Comparison of ENCODE assay signal across 12 cellular contexts in genomic region chr1:83901547-83902155, GRCh38.
DNase-seq lines count a peak whose midpoint lies in the region; ATAC-seq, FAIRE-seq and TF ChIP-seq lines count a peak whose summit lies in the region.
"Had no signal": no experiment of that assay in that cellular context is flagged by ENCODE, and none has a peak within 500 bp of the region (broad histone marks: within the 10 kb centered on the region; RNA-seq: fewer than 3 reads in every experiment).

No MANE protein-coding gene starts in this region.

- H3K9me3 ChIP-seq in K562 (replicated peaks; ENCODE audit: control insufficient read depth, insufficient read depth, low read depth, low read length), result no peaks in the 10 kb centered on the region
- H3K9me3 ChIP-seq in right lobe of liver, result no peaks in the 10 kb centered on the region
- H3K9me3 ChIP-seq: thoracic aorta had no signal

- DNase-seq in COLO668 (lab: John Stamatoyannopoulos, UW; ENCODE audit: unreplicated experiment) (peak; percentile 63), M059J (ENCODE audit: low read depth) (peak; percentile 87), K562 (ENCODE audit: extremely low read depth in 1 of 4, low spot score in 3 of 4) (peak in 2 of 4 experiments; percentile 20 to 27), right lobe of liver (peak in 2 of 3 donors; percentile 16 to 77), NCI-H128 (lab: John Stamatoyannopoulos, UW; ENCODE audit: unreplicated experiment) (no peak)
- no peak for DNase-seq in activated CD8-positive, alpha-beta memory T cell treated with anti-CD3 and anti-CD28 coated beads, Interleukin-2, amount 50 U/mL, for 48 hours
- DNase-seq: DMS79 treated with DMSO at 0.1 percent for 48 hours; effector CD4-positive, alpha-beta T cell; NCI-H187 treated with DMSO at 0.1 percent for 48 hours had no signal

- TF ChIP-seq POLR2A in K562 (conservative IDR thresholded peaks at IDR 0.05) (no peak), right lobe of liver (IDR thresholded peaks at IDR 0.05) (no peak)

- TF ChIP-seq CTCF in K562 (IDR thresholded peaks at IDR 0.05 in 2 of 3, conservative IDR thresholded peaks at IDR 0.05 in 1 of 3; ENCODE audit: insufficient read depth in 2 of 3, low read depth in 1 of 3, low read length in 3 of 3) (no peak), right lobe of liver (IDR thresholded peaks at IDR 0.05) (no peak)

- CTCF ChIA-PET in K562 (lab: Yijun Ruan, JAX; ENCODE audit: low intra/inter-chr PET ratio), result no interaction called here

- WGBS in K562 (ENCODE audit: insufficient coverage, low coverage, missing lambda C conversion rate), result 0% methylated on average over 4 of the region's 4 CpGs
- 26% methylated on average over 4 of the region's 4 CpGs for WGBS in right lobe of liver (ENCODE audit: insufficient coverage, low coverage, low lambda C conversion rate, missing lambda C conversion rate)

- in situ Hi-C loops in K562 (cut with MboI), result loop anchor here (25.0 kb wide), 2 partner anchors 711 to 1036 kb away; no protein-coding TSS in a partner anchor

- peak overlapping the region; percentile 29; the same call in 1 of the 2 replicates for H2AFZ ChIP-seq in K562 (ENCODE audit: low read depth, low read length)

- H3K4me3 ChIP-seq in K562 (no peak overlapping the region), right lobe of liver (no peak overlapping the region)
- H3K4me3 ChIP-seq: thoracic aorta had no signal

- H3K27ac ChIP-seq in K562 (ENCODE audit: extremely low read depth, low read depth, low read length) (no peak overlapping the region; the same call in 2 of the 3 replicates), right lobe of liver (peak overlapping the region in 2 of 3 donors; percentile 67 to 74)

- no peaks in the 10 kb centered on the region for H4K20me1 ChIP-seq in K562 (replicated peaks; ENCODE audit: control insufficient read depth, insufficient read depth, low read length)

- H3K4me2 ChIP-seq in K562 (ENCODE audit: insufficient read depth, low read length), result no peak overlapping the region; the same call in 1 of the 2 replicates

- H3K36me3 ChIP-seq in K562 (ENCODE audit: control insufficient read depth, insufficient read depth, low read length) (no peaks in the 10 kb centered on the region), right lobe of liver (no peaks in the 10 kb centered on the region)
- H3K36me3 ChIP-seq: thoracic aorta had no signal

- H3K9me1 ChIP-seq in K562 (ENCODE audit: control insufficient read depth, insufficient read depth, low read length), result no peaks in the 10 kb centered on the region

- H3K79me2 ChIP-seq in K562 (ENCODE audit: control insufficient read depth, insufficient read depth, low read length), result no peaks in the 10 kb centered on the region

- intact Hi-C loops in K562 (cut with micrococcal nuclease) (loop anchor here (10.0 kb wide), 2 partner anchors 853 to 1033 kb away; no protein-coding TSS in a partner anchor), right lobe of liver (cut with DNase I) (no loop called here)

- H3K27me3 ChIP-seq in K562 (ENCODE audit: control insufficient read depth in 2 of 2, insufficient read depth in 2 of 2, low read length in 2 of 2), result no peaks in the 10 kb centered on the region
- H3K27me3 ChIP-seq in right lobe of liver, result no peaks in the 10 kb centered on the region

- FAIRE-seq in K562 (lab: Jason Lieb, UNC), result no peak

- H3K4me1 ChIP-seq in K562 (replicated peaks in 1 of 2; ENCODE audit: control insufficient read depth in 2 of 2, insufficient read depth in 2 of 2, low read length in 2 of 2) (peaks cover 0 to 7% of the 10 kb centered on the region in 2 experiments; a peak in 3 of 5 replicates), right lobe of liver (peaks cover 0 to 16% (median 4%) of the 10 kb centered on the region in 4 donors)

- peak; percentile 75 for ATAC-seq in K562
- ATAC-seq in right lobe of liver, result peak; percentile 97 to 100 (median 98)
- no peak for ATAC-seq in HG03439 (IDR thresholded peaks at IDR 0.05; ENCODE audit: unreplicated experiment)
- ATAC-seq in GM18873 (IDR thresholded peaks at IDR 0.05; ENCODE audit: low FRiP score, unreplicated experiment), result no peak

- H3K9ac ChIP-seq in K562 (ENCODE audit: insufficient read depth in 1 of 2, low read depth in 2 of 2, low read length in 2 of 2), result no peak overlapping the region

- POLR2A ChIA-PET in K562 (lab: Yijun Ruan, JAX), result no interaction called here

- no peak for TF ChIP-seq RAD21 in K562 (CRISPR knock-in tag; conservative IDR thresholded peaks at IDR 0.05 in 1 of 2, IDR thresholded peaks at IDR 0.05 in 1 of 2)

- BruUV-seq in K562 (replicated peaks; lab: Mats Ljungman, UMichigan), result no TSS peak

- peak; percentile 48; the same call in 1 of the 2 replicates for TF ChIP-seq EP300 in K562 (IDR thresholded peaks at IDR 0.05; ENCODE audit: low read length)

TF ChIP-seq in K562, 482 proteins besides CTCF, POLR2A, EP300 and RAD21 (continues in another document):
- TF ChIP-seq ZNF280B (CRISPR knock-in tag; IDR thresholded peaks at IDR 0.05), result no peak
- TF ChIP-seq TAF1 (IDR thresholded peaks at IDR 0.05; ENCODE audit: control insufficient read depth, extremely low read depth, insufficient read depth, low read length, severe bottlenecking), result no peak
- no peak for TF ChIP-seq THAP12 (CRISPR knock-in tag; IDR thresholded peaks at IDR 0.05)
- TF ChIP-seq DPF2 (IDR thresholded peaks at IDR 0.05), result 0 out of 2 replicates have a peak, but pooled peaks have one; percentile 30
- TF ChIP-seq EP400 (IDR thresholded peaks at IDR 0.05), result peak; percentile 25; the same call in 1 of the 2 replicates
- TF ChIP-seq BRCA1 (IDR thresholded peaks at IDR 0.05), result no peak
- no peak for TF ChIP-seq BRCA1 (CRISPR knock-in tag; IDR thresholded peaks at IDR 0.05)
- TF ChIP-seq MYNN (IDR thresholded peaks at IDR 0.05), result no peak
- no peak for TF ChIP-seq MYNN (CRISPR knock-in tag; IDR thresholded peaks at IDR 0.05)
- TF ChIP-seq TAF15 (IDR thresholded peaks at IDR 0.05; ENCODE audit: low read depth, low read length), result no peak
- no peak for TF ChIP-seq NFATC3 (IDR thresholded peaks at IDR 0.05)
- TF ChIP-seq NRF1 (conservative IDR thresholded peaks at IDR 0.05 in 1 of 2, IDR thresholded peaks at IDR 0.05 in 1 of 2), result no peak
- TF ChIP-seq CHD2 (IDR thresholded peaks at IDR 0.05; ENCODE audit: low read depth, low read length), result no peak
- no peak for TF ChIP-seq ZNF77 (CRISPR knock-in tag; IDR thresholded peaks at IDR 0.05)
- peak; percentile 65 for TF ChIP-seq MAFK (IDR thresholded peaks at IDR 0.05; ENCODE audit: low read length)
- no peak for TF ChIP-seq SMARCE1 (IDR thresholded peaks at IDR 0.05)
- TF ChIP-seq MCM2 (IDR thresholded peaks at IDR 0.05; ENCODE audit: low read depth), result no peak
- no peak for TF ChIP-seq ZNF766 (CRISPR knock-in tag; conservative IDR thresholded peaks at IDR 0.05)
- TF ChIP-seq DMBX1 (CRISPR knock-in tag; IDR thresholded peaks at IDR 0.05; ENCODE audit: borderline replicate concordance), result no peak

Comparison
In these comparisons a context has a peak if more than half of its experiments do, and no peak if none do; other contexts are left out.
1. DNase-seq: peak in COLO668 (single experiment), M059J (single experiment) and right lobe of liver (2 of 3); none in activated CD8-positive, alpha-beta memory T cell treated with anti-CD3 and anti-CD28 coated beads, Interleukin-2, amount 50 U/mL, for 48 hours (single experiment) and NCI-H128 (single experiment).
2. ATAC-seq: peak in K562 (single experiment) and right lobe of liver (4 of 4); none in HG03439 (single experiment) and GM18873 (single experiment).